20 cellular contexts compared by ENCODE assay signal in the genomic region with DNA sequence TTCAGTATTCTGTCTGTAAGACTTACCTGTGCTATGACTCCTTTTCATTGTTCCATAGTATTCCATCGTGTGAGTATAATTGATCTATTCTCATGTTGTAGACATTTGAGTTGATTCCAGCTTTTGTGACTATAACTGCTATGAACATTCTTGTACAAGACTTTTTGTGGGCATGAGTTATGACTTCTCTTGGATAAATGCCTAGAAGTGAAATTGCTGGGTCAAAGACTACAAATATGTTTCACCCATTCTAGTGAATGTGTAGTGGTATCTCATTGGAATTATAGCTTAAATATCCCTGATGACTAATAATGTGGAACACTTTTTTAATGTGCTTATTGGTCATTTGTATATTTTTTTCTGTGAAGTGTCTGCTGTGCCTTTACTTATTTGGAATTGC.
"Had no signal": no experiment of that assay in that cellular context is flagged by ENCODE, and none has a peak within 500 bp of the region (broad histone marks: within the 10 kb centered on the region; RNA-seq: fewer than 3 reads in every experiment).

No MANE protein-coding gene starts in this region.

- H3K4me3 ChIP-seq: hepatocyte, ovary, prostate gland, skin epidermis, suprapubic skin, tibial nerve had no signal

- H3K27me3 ChIP-seq: hepatocyte, ovary, suprapubic skin, tibial nerve had no signal

- H3K9me3 ChIP-seq: ovary, prostate gland, suprapubic skin, tibial nerve had no signal

- DNase-seq: activated CD4-positive, alpha-beta T cell treated with anti-CD3 and anti-CD28 coated beads for 1 hour; activated CD4-positive, alpha-beta T cell treated with anti-CD3 and anti-CD28 coated beads, Interleukin-2, amount 50 U/mL, for 1 hour; activated CD8-positive, alpha-beta T cell treated with anti-CD3 and anti-CD28 coated beads, Interleukin-2, amount 10 ng/mL, durations not matched to agents 7 days and 5 days; activated naive CD4-positive, alpha-beta T cell; amygdala; central memory CD4-positive, alpha-beta T cell; effector memory CD8-positive, alpha-beta T cell; left ventricle myocardium superior; midbrain; ovary; right cardiac atrium; stimulated activated CD4-positive, alpha-beta T cell treated with anti-CD3 and anti-CD28 coated beads, Interleukin-1b, Interleukin-23, amount 100 ng/mL, for 48 hours; stimulated activated naive CD8-positive, alpha-beta T cell treated with anti-CD3 and anti-CD28 coated beads, Interleukin-15, amount 100 ng/mL, for 72 hours; T-cell had no signal

- H3K27ac ChIP-seq: foreskin keratinocyte, hepatocyte, ovary, prostate gland, skin epidermis, suprapubic skin, tibial nerve had no signal

- H3K79me2 ChIP-seq: hepatocyte had no signal

- H3K36me3 ChIP-seq: ovary, prostate gland, suprapubic skin, tibial nerve had no signal

- H3K4me2 ChIP-seq: hepatocyte had no signal

- H2AFZ ChIP-seq: hepatocyte had no signal

- H3K4me1 ChIP-seq: foreskin keratinocyte, prostate gland, suprapubic skin, tibial nerve had no signal
